Comparison of ENCODE assay signal across 8 cellular contexts in the genomic region with DNA sequence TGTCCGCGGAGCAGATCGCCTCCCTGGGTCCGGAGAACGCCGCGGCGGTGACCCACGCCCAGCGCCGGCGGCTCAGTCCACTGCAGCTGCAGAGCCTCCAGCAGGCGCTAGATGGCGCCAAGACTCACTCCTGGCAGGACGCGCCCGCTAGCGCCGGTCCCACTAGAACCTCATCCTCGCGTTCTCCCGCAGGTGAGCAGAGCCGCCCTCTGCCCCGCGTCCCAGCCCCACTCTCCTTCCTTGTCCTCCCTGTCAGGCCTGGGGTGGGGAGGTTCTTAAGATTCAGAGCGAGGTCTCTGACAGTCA.
DNase-seq lines count a peak whose midpoint lies in the region; ATAC-seq and TF ChIP-seq lines count a peak whose summit lies in the region.
"Not testable (repeated sequence)": the region's sequence is repeated elsewhere in the genome, so short reads cannot be mapped to it uniquely, and the experiment has no call there.

No MANE protein-coding gene starts in this region.

- ATAC-seq in GM18498 (IDR thresholded peaks at IDR 0.05; ENCODE audit: unreplicated experiment) = peak; percentile 89
- peak; percentile 57 for ATAC-seq in GM19455 (IDR thresholded peaks at IDR 0.05; ENCODE audit: unreplicated experiment)
- ATAC-seq in HG02759 (IDR thresholded peaks at IDR 0.05; ENCODE audit: unreplicated experiment) = peak; percentile 83
- ATAC-seq in HG03280 (IDR thresholded peaks at IDR 0.05; ENCODE audit: unreplicated experiment) = peak; percentile 81
- peak; percentile 97 for ATAC-seq in activated B cell treated with CpG ODN at 0.5 μM for 24 hours (ENCODE audit: low read depth)
- ATAC-seq in effector memory CD8-positive, alpha-beta T cell (replicated peaks) = peak; percentile 96
- ATAC-seq in right lobe of liver = peak; percentile 98 to 99 (median 99)
- peak; percentile 88 to 92 for ATAC-seq in stimulated activated naive B cell treated with anti-CD40 and anti-IgM and Interleukin-4, amounts not matched to agents 10 μg/mL and 1 μg/mL and 100 μg/mL, for 72 hours (replicated peaks)

- intact Hi-C loops in activated B cell treated with CpG ODN at 0.5 μM for 24 hours (cut with micrococcal nuclease); right lobe of liver (cut with DNase I): not testable (repeated sequence)

- H3K4me3 Mint-ChIP-seq in activated B cell treated with CpG ODN at 0.5 μM for 24 hours; effector memory CD8-positive, alpha-beta T cell; stimulated activated naive B cell treated with anti-CD40 and anti-IgM and Interleukin-4, amounts not matched to agents 10 μg/mL and 1 μg/mL and 100 μg/mL, for 72 hours: not testable (repeated sequence)

- not testable (repeated sequence) for H3K36me3 Mint-ChIP-seq in activated B cell treated with CpG ODN at 0.5 μM for 24 hours (ENCODE audit: low read depth); effector memory CD8-positive, alpha-beta T cell (ENCODE audit: insufficient read depth); stimulated activated naive B cell treated with anti-CD40 and anti-IgM and Interleukin-4, amounts not matched to agents 10 μg/mL and 1 μg/mL and 100 μg/mL, for 72 hours

- H3K9me3 ChIP-seq in right lobe of liver = not testable (repeated sequence)

- CTCF ChIA-PET in activated B cell treated with CpG ODN at 0.5 μM for 24 hours (lab: Charles Lee) = not testable (repeated sequence)

- not testable (repeated sequence) for H3K27ac Mint-ChIP-seq in activated B cell treated with CpG ODN at 0.5 μM for 24 hours; effector memory CD8-positive, alpha-beta T cell; stimulated activated naive B cell treated with anti-CD40 and anti-IgM and Interleukin-4, amounts not matched to agents 10 μg/mL and 1 μg/mL and 100 μg/mL, for 72 hours

- H3K27me3 Mint-ChIP-seq in activated B cell treated with CpG ODN at 0.5 μM for 24 hours = peaks cover 11% of the 10 kb centered on the region
- peaks cover 20 to 24% of the 10 kb centered on the region in 2 donors for H3K27me3 Mint-ChIP-seq in effector memory CD8-positive, alpha-beta T cell
- H3K27me3 Mint-ChIP-seq in stimulated activated naive B cell treated with anti-CD40 and anti-IgM and Interleukin-4, amounts not matched to agents 10 μg/mL and 1 μg/mL and 100 μg/mL, for 72 hours = not testable (repeated sequence)

- DNase-seq in activated B cell treated with CpG ODN at 0.5 μM for 24 hours; effector memory CD8-positive, alpha-beta T cell; right lobe of liver; stimulated activated naive B cell treated with anti-CD40 and anti-IgM and Interleukin-4, amounts not matched to agents 10 μg/mL and 1 μg/mL and 100 μg/mL, for 72 hours: not testable (repeated sequence)

- POLR2A ChIA-PET in activated B cell treated with CpG ODN at 0.5 μM for 24 hours (lab: Charles Lee) = not testable (repeated sequence)

- TF ChIP-seq POLR2A in right lobe of liver (IDR thresholded peaks at IDR 0.05) = not testable (repeated sequence)

- not testable (repeated sequence) for H3K27ac ChIP-seq in right lobe of liver

- H3K9me3 Mint-ChIP-seq in activated B cell treated with CpG ODN at 0.5 μM for 24 hours; effector memory CD8-positive, alpha-beta T cell; stimulated activated naive B cell treated with anti-CD40 and anti-IgM and Interleukin-4, amounts not matched to agents 10 μg/mL and 1 μg/mL and 100 μg/mL, for 72 hours: not testable (repeated sequence)

- H3K4me1 Mint-ChIP-seq in activated B cell treated with CpG ODN at 0.5 μM for 24 hours; effector memory CD8-positive, alpha-beta T cell (ENCODE audit: low read depth in 2 of 2); stimulated activated naive B cell treated with anti-CD40 and anti-IgM and Interleukin-4, amounts not matched to agents 10 μg/mL and 1 μg/mL and 100 μg/mL, for 72 hours: not testable (repeated sequence)

- H3K36me3 ChIP-seq in right lobe of liver = not testable (repeated sequence)

- not testable (repeated sequence) for H3K4me1 ChIP-seq in right lobe of liver

- H3K4me3 ChIP-seq in right lobe of liver = not testable (repeated sequence)

- not testable (repeated sequence) for H3K27me3 ChIP-seq in right lobe of liver

- WGBS in right lobe of liver (ENCODE audit: insufficient coverage, low coverage, low lambda C conversion rate, missing lambda C conversion rate) = no CpG with 5 or more reads among the region's 26 CpGs

- TF ChIP-seq CTCF in activated B cell treated with CpG ODN at 0.5 μM for 24 hours (IDR thresholded peaks at IDR 0.05); right lobe of liver (IDR thresholded peaks at IDR 0.05): not testable (repeated sequence)
